In genomic region chr2:1678609-1679008, GRCh38 we compare ENCODE assay signal across 19 cellular contexts.
A peak's percentile ranks its signal among the peaks of the same experiment; 100 is the strongest.
DNase-seq lines count a peak whose midpoint lies in the region; ATAC-seq and TF ChIP-seq lines count a peak whose summit lies in the region.
"Had no signal": no experiment of that assay in that cellular context is flagged by ENCODE, and none has a peak within 500 bp of the region (broad histone marks: within the 10 kb centered on the region; RNA-seq: fewer than 3 reads in every experiment).

No MANE protein-coding gene starts in this region.

- no peak for DNase-seq in AG04450 (ENCODE audit: low read depth, low spot score)
- DNase-seq in GM23338 (ENCODE audit: low spot score), result no peak
- peak; percentile 48 for DNase-seq in endodermal cell
- DNase-seq in sciatic nerve (ENCODE audit: low spot score), result peak; percentile 45
- DNase-seq in NCI-H1930 (lab: John Stamatoyannopoulos, UW), result no peak
- DNase-seq in activated effector memory CD4-positive, alpha-beta T cell treated with Interleukin-2 at 50 U/mL for 16 hours, result no peak
- DNase-seq in ureter (ENCODE audit: low spot score), result no peak
- DNase-seq: BE2C, DMS79 treated with DMSO at 0.1 percent for 48 hours, HCEC 1CT, IMR-90, NCI-H1105 treated with DMSO at 0.1 percent for 48 hours, NCI-H2081 treated with DMSO at 0.1 percent for 48 hours, NCI-H2171 treated with DMSO at 0.1 percent for 48 hours, NCI-H524 treated with DMSO at 0.1 percent for 48 hours, NCI-H82 had no signal

- H3K79me2 ChIP-seq in GM23338 (replicated peaks; ENCODE audit: insufficient read depth), result no peaks in the 10 kb centered on the region; the same call in 1 of the 2 replicates

- H3K36me3 ChIP-seq in GM23338 (ENCODE audit: insufficient read depth) (peaks cover 17% of the 10 kb centered on the region), endodermal cell (ENCODE audit: control insufficient read depth, insufficient read depth, low read length) (peaks cover 73% of the 10 kb centered on the region)
- H3K36me3 ChIP-seq: BE2C had no signal

- H3K9me3 Mint-ChIP-seq in GM23338 (no peaks in the 10 kb centered on the region; the same call in 2 of the 3 replicates), endodermal cell (no peaks in the 10 kb centered on the region)

- no peaks in the 10 kb centered on the region for H4K20me1 ChIP-seq in GM23338 (replicated peaks; ENCODE audit: insufficient read depth)

- WGBS in endodermal cell (ENCODE audit: insufficient coverage in 1 of 2, insufficient read length in 1 of 2), 2 experiments, result 94 to 100% methylated on average over 4 to 14 of the region's 14 CpGs

- POLR2A ChIA-PET in AG04450 (lab: Yijun Ruan, JAX), result interaction anchor here (0.6 to 0.7 kb wide), 2 partner anchors 8 to 61 kb away, joined by 3 to 4 read pairs; no protein-coding TSS in a partner anchor

- H3F3A ChIP-seq in GM23338 (replicated peaks; ENCODE audit: low read depth), result peaks cover 6% of the 10 kb centered on the region; the same call in 1 of the 2 replicates

- H3K27me3 ChIP-seq in AG04450 (ENCODE audit: control insufficient read depth, insufficient read depth, low read length) (no peaks in the 10 kb centered on the region), GM23338 (ENCODE audit: insufficient read depth) (no peaks in the 10 kb centered on the region), endodermal cell (ENCODE audit: control insufficient read depth, insufficient read depth, low read length, poor library complexity, severe bottlenecking) (no peaks in the 10 kb centered on the region)
- H3K27me3 ChIP-seq: BE2C, SJSA1 had no signal

- no peak overlapping the region for H3K4me3 Mint-ChIP-seq in GM23338
- H3K4me3 Mint-ChIP-seq in endodermal cell, result no peak overlapping the region

- H3K9me3 ChIP-seq in AG04450 (ENCODE audit: control insufficient read depth, insufficient read depth, low read length), result no peaks in the 10 kb centered on the region; the same call in 1 of the 2 replicates
- no peaks in the 10 kb centered on the region for H3K9me3 ChIP-seq in endodermal cell (ENCODE audit: control insufficient read depth, low read length)
- H3K9me3 ChIP-seq: A549, BE2C, SJSA1 had no signal

- H3K27ac Mint-ChIP-seq in GM23338 (no peak overlapping the region), endodermal cell (peak overlapping the region; percentile 39)

- ATAC-seq in GM23338 (peak; percentile 66), sciatic nerve (no peak)
- ATAC-seq: A549, GM12878 had no signal

- H3K4me1 Mint-ChIP-seq in GM23338, result no peaks in the 10 kb centered on the region
- peaks cover under 1% of the 10 kb centered on the region for H3K4me1 Mint-ChIP-seq in endodermal cell

- CTCF ChIA-PET in AG04450 (lab: Charles Lee), result interaction anchor here (1.8 to 1.9 kb wide), 2 partner anchors 72 to 139 kb away, joined by 6 to 10 read pairs; no protein-coding TSS in a partner anchor

- no peaks in the 10 kb centered on the region for H3K4me1 ChIP-seq in GM23338 (ENCODE audit: insufficient read depth)
- no peaks in the 10 kb centered on the region for H3K4me1 ChIP-seq in endodermal cell (ENCODE audit: control insufficient read depth, insufficient read depth, low read length)
- H3K4me1 ChIP-seq: BE2C had no signal

- H3K36me3 Mint-ChIP-seq in GM23338 (ENCODE audit: low read depth) (peaks cover 38% of the 10 kb centered on the region), endodermal cell (ENCODE audit: low read depth) (peaks cover 57% of the 10 kb centered on the region)

- intact Hi-C loops in sciatic nerve (cut with DNase I), result no loop called here

- TF ChIP-seq CTCF in AG04450 (IDR thresholded peaks at IDR 0.05; ENCODE audit: low read depth, low read length) (no peak), GM23338 (conservative IDR thresholded peaks at IDR 0.05; ENCODE audit: low read depth in 2 of 2) (no peak), endodermal cell (conservative IDR thresholded peaks at IDR 0.05) (no peak)

- H3K27ac ChIP-seq in AG04450 (ENCODE audit: low read depth, low read length), result peak overlapping the region; percentile 21
- no peak overlapping the region for H3K27ac ChIP-seq in GM23338 (ENCODE audit: low read depth)
- H3K27ac ChIP-seq in endodermal cell (ENCODE audit: low read depth, low read length), result no peak overlapping the region
- H3K27ac ChIP-seq: A549, SJSA1 had no signal

- no peak overlapping the region for H3K4me2 ChIP-seq in GM23338
- H3K4me2 ChIP-seq: A549 had no signal

- H2AFZ ChIP-seq in GM23338, result no peak overlapping the region

- H3K9me2 ChIP-seq in GM23338 (ENCODE audit: insufficient read depth), result no peaks in the 10 kb centered on the region

- H3K4me3 ChIP-seq in AG04450 (ENCODE audit: low read depth, low read length), result no peak overlapping the region
- H3K4me3 ChIP-seq in GM23338, result no peak overlapping the region
- H3K4me3 ChIP-seq in endodermal cell (ENCODE audit: low read length), result no peak overlapping the region
- H3K4me3 ChIP-seq: A549, GM12878, SJSA1 had no signal

- H3K27me3 Mint-ChIP-seq in GM23338 (ENCODE audit: insufficient read depth, low read depth, poor library complexity), result peaks cover 2% of the 10 kb centered on the region
- H3K27me3 Mint-ChIP-seq in endodermal cell (ENCODE audit: insufficient read depth), result no peaks in the 10 kb centered on the region

- no peak overlapping the region for H3K9ac ChIP-seq in endodermal cell (ENCODE audit: extremely low read depth, low read length, poor library complexity, severe bottlenecking)

TF ChIP-seq in GM23338, 12 proteins besides CTCF, POLR2A, EP300 and RAD21 (continues in another document):
- TF ChIP-seq JUNB (IDR thresholded peaks at IDR 0.05; ENCODE audit: unreplicated experiment) (no peak), EZH2phosphoT487 (IDR thresholded peaks at IDR 0.05; ENCODE audit: unreplicated experiment) (no peak), NANOG (IDR thresholded peaks at IDR 0.05; ENCODE audit: borderline replicate concordance) (no peak), ETS1 (IDR thresholded peaks at IDR 0.05) (no peak), REST (IDR thresholded peaks at IDR 0.05; ENCODE audit: unreplicated experiment) (no peak), CREB1 (CRISPR knock-in tag; IDR thresholded peaks at IDR 0.05; ENCODE audit: low read depth) (no peak), STAT1 (IDR thresholded peaks at IDR 0.05; ENCODE audit: unreplicated experiment) (no peak), ZNF331 (CRISPR knock-in tag; IDR thresholded peaks at IDR 0.05; ENCODE audit: low read depth) (no peak)

Comparison
In these comparisons a context has a peak if more than half of its experiments do, and no peak if none do; other contexts are left out.
1. DNase-seq: peak in endodermal cell (single experiment) and sciatic nerve (single experiment); none in AG04450 (single experiment), GM23338 (single experiment), NCI-H1930 (0 of 2), activated effector memory CD4-positive, alpha-beta T cell treated with Interleukin-2 at 50 U/mL for 16 hours (single experiment) and ureter (single experiment).